2 cellular contexts compared by ENCODE assay signal in genomic region chr13:36879218-36879938, GRCh38.
TF ChIP-seq lines count a peak whose summit lies in the region.

No MANE protein-coding gene starts in this region.

TF ChIP-seq in GM23338, 12 proteins besides CTCF, POLR2A, EP300 and RAD21 (continued from another document):
- TF ChIP-seq REST (IDR thresholded peaks at IDR 0.05; ENCODE audit: unreplicated experiment): no peak
- no peak for TF ChIP-seq EZH2phosphoT487 (IDR thresholded peaks at IDR 0.05; ENCODE audit: unreplicated experiment)
- TF ChIP-seq, protein P1, sequence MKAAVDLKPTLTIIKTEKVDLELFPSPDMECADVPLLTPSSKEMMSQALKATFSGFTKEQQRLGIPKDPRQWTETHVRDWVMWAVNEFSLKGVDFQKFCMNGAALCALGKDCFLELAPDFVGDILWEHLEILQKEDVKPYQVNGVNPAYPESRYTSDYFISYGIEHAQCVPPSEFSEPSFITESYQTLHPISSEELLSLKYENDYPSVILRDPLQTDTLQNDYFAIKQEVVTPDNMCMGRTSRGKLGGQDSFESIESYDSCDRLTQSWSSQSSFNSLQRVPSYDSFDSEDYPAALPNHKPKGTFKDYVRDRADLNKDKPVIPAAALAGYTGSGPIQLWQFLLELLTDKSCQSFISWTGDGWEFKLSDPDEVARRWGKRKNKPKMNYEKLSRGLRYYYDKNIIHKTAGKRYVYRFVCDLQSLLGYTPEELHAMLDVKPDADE (IDR thresholded peaks at IDR 0.05): no peak
- TF ChIP-seq ZNF331 (CRISPR knock-in tag; IDR thresholded peaks at IDR 0.05; ENCODE audit: low read depth): no peak
- no peak for TF ChIP-seq STAT1 (IDR thresholded peaks at IDR 0.05; ENCODE audit: unreplicated experiment)
- no peak for TF ChIP-seq ZNF462 (CRISPR knock-in tag; IDR thresholded peaks at IDR 0.05)
- no peak for TF ChIP-seq EZH2 (IDR thresholded peaks at IDR 0.05; ENCODE audit: low read depth, unreplicated experiment)
- TF ChIP-seq CREB1 (CRISPR knock-in tag; IDR thresholded peaks at IDR 0.05; ENCODE audit: low read depth): no peak
- TF ChIP-seq ZNF114 (CRISPR knock-in tag; IDR thresholded peaks at IDR 0.05): no peak

TF ChIP-seq in SK-N-SH treated with all-trans-retinoic acid at 6 μM for 48 hours, 23 proteins besides CTCF, POLR2A, EP300 and RAD21 (continued from another document):
- TF ChIP-seq, protein P2, sequence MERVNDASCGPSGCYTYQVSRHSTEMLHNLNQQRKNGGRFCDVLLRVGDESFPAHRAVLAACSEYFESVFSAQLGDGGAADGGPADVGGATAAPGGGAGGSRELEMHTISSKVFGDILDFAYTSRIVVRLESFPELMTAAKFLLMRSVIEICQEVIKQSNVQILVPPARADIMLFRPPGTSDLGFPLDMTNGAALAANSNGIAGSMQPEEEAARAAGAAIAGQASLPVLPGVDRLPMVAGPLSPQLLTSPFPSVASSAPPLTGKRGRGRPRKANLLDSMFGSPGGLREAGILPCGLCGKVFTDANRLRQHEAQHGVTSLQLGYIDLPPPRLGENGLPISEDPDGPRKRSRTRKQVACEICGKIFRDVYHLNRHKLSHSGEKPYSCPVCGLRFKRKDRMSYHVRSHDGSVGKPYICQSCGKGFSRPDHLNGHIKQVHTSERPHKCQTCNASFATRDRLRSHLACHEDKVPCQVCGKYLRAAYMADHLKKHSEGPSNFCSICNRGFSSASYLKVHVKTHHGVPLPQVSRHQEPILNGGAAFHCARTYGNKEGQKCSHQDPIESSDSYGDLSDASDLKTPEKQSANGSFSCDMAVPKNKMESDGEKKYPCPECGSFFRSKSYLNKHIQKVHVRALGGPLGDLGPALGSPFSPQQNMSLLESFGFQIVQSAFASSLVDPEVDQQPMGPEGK (CRISPR knock-in tag; IDR thresholded peaks at IDR 0.05; ENCODE audit: borderline replicate concordance): no peak
